Comparison of ENCODE assay signal across 13 cellular contexts in the genomic region with DNA sequence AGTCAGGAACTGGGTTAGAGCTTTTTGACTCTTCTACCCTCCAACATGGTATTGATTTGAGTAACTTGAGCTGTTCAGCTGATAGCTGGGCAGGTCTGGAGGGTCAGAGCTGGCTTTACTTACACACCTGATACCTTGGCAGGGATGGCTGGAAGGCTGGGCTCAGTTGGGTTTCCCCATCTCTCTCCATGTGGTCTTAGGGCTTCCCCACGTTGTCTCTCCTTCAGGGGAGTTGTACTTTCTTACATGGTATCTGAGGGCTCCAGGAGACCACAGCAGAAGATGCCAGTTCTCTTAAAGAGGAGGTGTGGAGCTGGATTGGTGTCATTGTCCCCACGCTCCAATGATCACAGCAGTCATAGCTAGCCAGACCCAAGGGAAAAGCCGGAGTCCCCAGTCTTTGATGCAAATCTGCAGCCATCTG. TPM values are rescaled to one million over a fixed set of nuclear protein-coding genes. Genes with fewer than 3 reads are reported as not detected.
DNase-seq lines count a peak whose midpoint lies in the region; ATAC-seq and TF ChIP-seq lines count a peak whose summit lies in the region.
"Had no signal": no experiment of that assay in that cellular context is flagged by ENCODE, and none has a peak within 500 bp of the region (broad histone marks: within the 10 kb centered on the region; RNA-seq: fewer than 3 reads in every experiment).

No MANE protein-coding gene starts in this region.

- peak; percentile 35 to 64 for ATAC-seq in activated CD4-positive, CD25-positive, alpha-beta regulatory T cell treated with anti-CD3 and anti-CD28 coated beads, Interleukin-2, amount 50 U/mL, for 24 hours
- ATAC-seq in GM21737 (IDR thresholded peaks at IDR 0.05; ENCODE audit: unreplicated experiment) (peak; percentile 46), HG03135 (IDR thresholded peaks at IDR 0.05; ENCODE audit: unreplicated experiment) (peak; percentile 54)
- ATAC-seq in stimulated activated naive CD8-positive, alpha-beta T cell treated with anti-CD3 and anti-CD28 coated beads, Interleukin-15, Interleukin-2, amounts not matched to agents 100 U/mL and 50 U/mL, for 24 hours: peak; percentile 52
- ATAC-seq: gastrocnemius medialis had no signal

- TF ChIP-seq CTCF in GM13976 (IDR thresholded peaks at IDR 0.05; ENCODE audit: borderline replicate concordance, control extremely low read depth, extremely low read depth, insufficient read depth, missing control alignments): no peak

- in situ Hi-C loops in GM13976 (cut with MboI; ENCODE audit: low sequenced_read_pairs, unreplicated experiment): loop anchor here (25.0 kb wide), 1 partner anchor 1558 kb away; no protein-coding TSS in a partner anchor

- no peak for DNase-seq in activated CD4-positive, CD25-positive, alpha-beta regulatory T cell treated with anti-CD3 and anti-CD28 coated beads, Interleukin-2, amount 50 U/mL, for 72 hours
- DNase-seq in stimulated activated naive CD8-positive, alpha-beta T cell treated with anti-CD3 and anti-CD28 coated beads, Interleukin-15, Interleukin-2, amounts not matched to agents 100 U/mL and 50 U/mL, for 24 hours: no peak
- DNase-seq in amniotic stem cell (lab: John Stamatoyannopoulos, UW) (no peak), GM13976 (ENCODE audit: low spot score) (no peak), HT-29 (ENCODE audit: low spot score) (no peak)
- DNase-seq: dorsolateral prefrontal cortex, gastrocnemius medialis, NCI-H187 treated with DMSO at 0.1 percent for 48 hours, nephron progenitor cell, T-helper 2 cell had no signal

RNA-seq across cellular contexts. Expression of a gene that starts 25.6 kb away (rescaled TPM):
- 20.0 and 23.7 TPM in 2 replicates for total RNA-seq in HT-29 (2014; rRNA removed; shearing (Covaris generic))
